In genomic region chr6:154112181-154112809, GRCh38 we compare ENCODE assay signal across 20 cellular contexts.
DNase-seq lines count a peak whose midpoint lies in the region; ATAC-seq and TF ChIP-seq lines count a peak whose summit lies in the region.
"Had no signal": no experiment of that assay in that cellular context is flagged by ENCODE, and none has a peak within 500 bp of the region (broad histone marks: within the 10 kb centered on the region; RNA-seq: fewer than 3 reads in every experiment).

No MANE protein-coding gene starts in this region.

- in situ Hi-C loops in mammary epithelial cell (cut with MboI; ENCODE audit: low sequenced_read_pairs in 2 of 2): no loop called here

- no peaks in the 10 kb centered on the region for H4K20me1 ChIP-seq in mammary epithelial cell (ENCODE audit: insufficient read depth, low read length)

- H3K9me3 ChIP-seq in mammary epithelial cell (replicated peaks; ENCODE audit: insufficient read depth, low read length): no peaks in the 10 kb centered on the region

- H3K27ac ChIP-seq in mammary epithelial cell (ENCODE audit: insufficient read depth, low read depth, low read length): peak overlapping the region; percentile 12
- H3K27ac ChIP-seq: KMS-11 had no signal

- DNase-seq in ELR (ENCODE audit: low read depth): peak; percentile 66
- DNase-seq in HT1080 (ENCODE audit: low read depth): peak; percentile 64
- peak; percentile 94 for DNase-seq in mammary epithelial cell
- DNase-seq in kidney glomerular epithelial cell (lab: John Stamatoyannopoulos, UW): peak; percentile 22
- no peak for DNase-seq in sciatic nerve (ENCODE audit: low spot score)
- DNase-seq in SW480 (ENCODE audit: low spot score): no peak
- DNase-seq in activated CD8-positive, alpha-beta memory T cell treated with anti-CD3 and anti-CD28 coated beads for 24 hours: no peak
- DNase-seq: activated CD4-positive, alpha-beta T cell treated with anti-CD3 and anti-CD28 coated beads for 48 hours; activated naive CD4-positive, alpha-beta T cell treated with anti-CD3 and anti-CD28 coated beads, Interleukin-2, amount 10 ng/mL, durations not matched to agents 7 days and 5 days; Calu3; cortex of kidney; GDM1; naive thymus-derived CD4-positive, alpha-beta T cell; NCI-H1436 treated with DMSO at 0.1 percent for 48 hours; NCI-H82; posterior cingulate gyrus; small intestine; stimulated activated CD4-positive, alpha-beta T cell treated with anti-CD3 and anti-CD28 coated beads, Interleukin-4, amount 100 ng/mL, for 4 hours; SW 1271 had no signal

- CTCF ChIA-PET in mammary epithelial cell (lab: Charles Lee; ENCODE audit: low non-redundant PET): interaction anchor here (0.5 kb wide), 1 partner anchor 399 kb away, joined by 4 read pairs; no protein-coding TSS in a partner anchor

- WGBS in mammary epithelial cell (ENCODE audit: low coverage, missing lambda C conversion rate): 50% methylated on average over 2 of the region's 2 CpGs

- dilution Hi-C loops in mammary epithelial cell (cut with HindIII; ENCODE audit: low sequenced_read_pairs): no loop called here

- ATAC-seq in sciatic nerve: no peak
- ATAC-seq: naive thymus-derived CD4-positive, alpha-beta T cell had no signal

- no peaks in the 10 kb centered on the region for H3K36me3 ChIP-seq in mammary epithelial cell (ENCODE audit: insufficient read depth, low read length)

- no peaks in the 10 kb centered on the region for H3K27me3 ChIP-seq in mammary epithelial cell (ENCODE audit: insufficient read depth, low read length)

- intact Hi-C loops in mammary epithelial cell (cut with micrococcal nuclease): loop anchor here (10.0 kb wide), 1 partner anchor 157 kb away; no protein-coding TSS in a partner anchor
- intact Hi-C loops in sciatic nerve (cut with DNase I): no loop called here

- no TSS peak for BruUV-seq in mammary epithelial cell (replicated peaks; lab: Mats Ljungman, UMichigan)

- H3K9ac ChIP-seq in mammary epithelial cell (ENCODE audit: insufficient read depth, low read length): no peak overlapping the region
- H3K9ac ChIP-seq: KMS-11 had no signal

- peak overlapping the region; percentile 46 for H2AFZ ChIP-seq in mammary epithelial cell (ENCODE audit: low read depth, low read length)

- peak overlapping the region; percentile 65 for H3K4me2 ChIP-seq in mammary epithelial cell (ENCODE audit: insufficient read depth, low read depth, low read length)
- H3K4me2 ChIP-seq: KMS-11 had no signal

- no peak for TF ChIP-seq CTCF in mammary epithelial cell (conservative IDR thresholded peaks at IDR 0.05 in 1 of 2, IDR thresholded peaks at IDR 0.05 in 1 of 2; ENCODE audit: extremely low read depth in 1 of 2, insufficient read depth in 1 of 2, low read depth in 1 of 2, low read length in 2 of 2)

- H3K4me3 ChIP-seq in mammary epithelial cell (replicated peaks in 1 of 3; ENCODE audit: insufficient read depth in 1 of 3, low read depth in 2 of 3, low read length in 3 of 3): no peak overlapping the region

- no peaks in the 10 kb centered on the region for H3K79me2 ChIP-seq in mammary epithelial cell (ENCODE audit: insufficient read depth, low read length)

- peaks cover 31% of the 10 kb centered on the region for H3K4me1 ChIP-seq in mammary epithelial cell (ENCODE audit: insufficient read depth, low read length)

Comparison
In these comparisons a context has a peak if more than half of its experiments do, and no peak if none do; other contexts are left out.
1. DNase-seq: peak in ELR (single experiment), HT1080 (single experiment), mammary epithelial cell (single experiment) and kidney glomerular epithelial cell (single experiment); none in sciatic nerve (single experiment), SW480 (single experiment) and activated CD8-positive, alpha-beta memory T cell treated with anti-CD3 and anti-CD28 coated beads for 24 hours (single experiment).